Comparison of ENCODE assay signal across 18 cellular contexts in genomic region chr14:64826845-64827244, GRCh38. TPM values are rescaled to one million over a fixed set of nuclear protein-coding genes. Genes with fewer than 3 reads are reported as not detected.
DNase-seq lines count a peak whose midpoint lies in the region; ATAC-seq, FAIRE-seq and TF ChIP-seq lines count a peak whose summit lies in the region.
"Had no signal": no experiment of that assay in that cellular context is flagged by ENCODE, and none has a peak within 500 bp of the region (broad histone marks: within the 10 kb centered on the region; RNA-seq: fewer than 3 reads in every experiment).

No MANE protein-coding gene starts in this region.

- H3K4me1 ChIP-seq in naive thymus-derived CD4-positive, alpha-beta T cell (ENCODE audit: control insufficient read depth in 2 of 2, insufficient read depth in 2 of 2, low read length in 2 of 2), result no peaks in the 10 kb centered on the region
- H3K4me1 ChIP-seq in kidney (ENCODE audit: control insufficient read depth in 1 of 2, insufficient read depth in 1 of 2, low read depth in 1 of 2, low read length in 2 of 2), result peaks cover 0 to 5% of the 10 kb centered on the region in 2 donors
- H3K4me1 ChIP-seq: Caco-2 had no signal

- no peaks in the 10 kb centered on the region for H3K36me3 Mint-ChIP-seq in HFFc6 (ENCODE audit: low read depth)
- H3K36me3 Mint-ChIP-seq in naive thymus-derived CD4-positive, alpha-beta T cell, result no peaks in the 10 kb centered on the region
- no peaks in the 10 kb centered on the region for H3K36me3 Mint-ChIP-seq in activated naive CD8-positive, alpha-beta T cell treated with anti-CD3 and anti-CD28 coated beads, Interleukin-2, amount 50 U/mL, for 24 hours (ENCODE audit: low read depth)
- H3K36me3 Mint-ChIP-seq: natural killer cell treated with Interleukin-12 subunit alpha and Interleukin-12 subunit beta and Interleukin-15 and Interleukin-18, amount 100 ng/mL, for 72 hours had no signal

- H3K9me3 ChIP-seq in naive thymus-derived CD4-positive, alpha-beta T cell (ENCODE audit: control insufficient read depth in 2 of 3, low read length in 3 of 3), result no peaks in the 10 kb centered on the region
- no peaks in the 10 kb centered on the region for H3K9me3 ChIP-seq in kidney (ENCODE audit: control insufficient read depth in 1 of 2, low read length in 2 of 2)
- H3K9me3 ChIP-seq: Caco-2, testis had no signal

- H3K9me3 Mint-ChIP-seq in HFFc6, result no peaks in the 10 kb centered on the region
- peaks cover 0 to 2% (median 0%) of the 10 kb centered on the region in 11 donors for H3K9me3 Mint-ChIP-seq in naive thymus-derived CD4-positive, alpha-beta T cell
- H3K9me3 Mint-ChIP-seq in activated naive CD8-positive, alpha-beta T cell treated with anti-CD3 and anti-CD28 coated beads, Interleukin-2, amount 50 U/mL, for 24 hours, result no peaks in the 10 kb centered on the region
- H3K9me3 Mint-ChIP-seq: natural killer cell treated with Interleukin-12 subunit alpha and Interleukin-12 subunit beta and Interleukin-15 and Interleukin-18, amount 100 ng/mL, for 72 hours had no signal

- peak overlapping the region; percentile 46; the same call in 1 of the 2 replicates for H3K27ac Mint-ChIP-seq in HFFc6
- H3K27ac Mint-ChIP-seq in naive thymus-derived CD4-positive, alpha-beta T cell, result no peak overlapping the region
- no peak overlapping the region for H3K27ac Mint-ChIP-seq in activated naive CD8-positive, alpha-beta T cell treated with anti-CD3 and anti-CD28 coated beads, Interleukin-2, amount 50 U/mL, for 24 hours
- H3K27ac Mint-ChIP-seq: natural killer cell treated with Interleukin-12 subunit alpha and Interleukin-12 subunit beta and Interleukin-15 and Interleukin-18, amount 100 ng/mL, for 72 hours had no signal

- intact Hi-C loops in naive thymus-derived CD4-positive, alpha-beta T cell (cut with micrococcal nuclease), result no loop called here
- intact Hi-C loops in kidney (cut with DNase I), result no loop called here

- H3K27ac ChIP-seq in naive thymus-derived CD4-positive, alpha-beta T cell (ENCODE audit: low read depth, low read length), result no peak overlapping the region
- H3K27ac ChIP-seq in kidney (ENCODE audit: low read depth in 2 of 2, low read length in 2 of 2), result no peak overlapping the region
- H3K27ac ChIP-seq: PC-9, testis had no signal

- no peak for FAIRE-seq in kidney (lab: Jason Lieb, UNC)
- FAIRE-seq: keratinocyte had no signal

- H3K4me3 ChIP-seq in naive thymus-derived CD4-positive, alpha-beta T cell (ENCODE audit: low read length), result no peak overlapping the region
- no peak overlapping the region for H3K4me3 ChIP-seq in kidney (ENCODE audit: low read length in 2 of 2)
- H3K4me3 ChIP-seq: PC-9, testis had no signal

- TF ChIP-seq CTCF in HFFc6 (IDR thresholded peaks at IDR 0.05) (no peak), kidney (IDR thresholded peaks at IDR 0.05; ENCODE audit: borderline replicate concordance, extremely low read depth, insufficient read depth) (no peak)

- ATAC-seq in naive thymus-derived CD4-positive, alpha-beta T cell, result peak; percentile 52
- ATAC-seq in activated naive CD8-positive, alpha-beta T cell treated with anti-CD3 and anti-CD28 coated beads, Interleukin-2, amount 50 U/mL, for 24 hours, result no peak
- ATAC-seq: natural killer cell treated with Interleukin-12 subunit alpha and Interleukin-12 subunit beta and Interleukin-15 and Interleukin-18, amount 100 ng/mL, for 72 hours had no signal

- no peak overlapping the region for H3K4me3 Mint-ChIP-seq in HFFc6
- H3K4me3 Mint-ChIP-seq in naive thymus-derived CD4-positive, alpha-beta T cell, result no peak overlapping the region
- no peak overlapping the region for H3K4me3 Mint-ChIP-seq in activated naive CD8-positive, alpha-beta T cell treated with anti-CD3 and anti-CD28 coated beads, Interleukin-2, amount 50 U/mL, for 24 hours
- H3K4me3 Mint-ChIP-seq: natural killer cell treated with Interleukin-12 subunit alpha and Interleukin-12 subunit beta and Interleukin-15 and Interleukin-18, amount 100 ng/mL, for 72 hours had no signal

- no peak overlapping the region for H3K9ac ChIP-seq in kidney (ENCODE audit: low read length in 2 of 2)

- DNase-seq in HFFc6 (no peak), NOMO-1 (lab: John Stamatoyannopoulos, UW; ENCODE audit: unreplicated experiment in 2 of 2) (peak; percentile 89 to 93), amniotic epithelial cell (ENCODE audit: low read depth) (peak; percentile 89), Kasumi-1 (lab: John Stamatoyannopoulos, UW) (no peak), kidney (no peak)
- no peak for DNase-seq in naive thymus-derived CD4-positive, alpha-beta T cell
- DNase-seq in activated naive CD8-positive, alpha-beta T cell treated with anti-CD3 and anti-CD28 coated beads, Interleukin-2, amount 50 U/mL, for 24 hours, result no peak
- DNase-seq in stimulated activated CD4-positive, alpha-beta T cell treated with anti-CD3 and anti-CD28 coated beads, Interleukin-4, amount 100 ng/mL, for 24 hours, result no peak
- DNase-seq: activated CD4-positive, alpha-beta T cell treated with anti-CD3 and anti-CD28 coated beads for 48 hours; activated CD8-positive, alpha-beta memory T cell treated with anti-CD3 and anti-CD28 coated beads, Interleukin-2, amount 50 U/mL, for 4 hours; activated gamma-delta T cell; Caco-2; mesendoderm; PC-9; T1000; testis had no signal

- peaks cover 42% of the 10 kb centered on the region for H3K4me1 Mint-ChIP-seq in HFFc6 (ENCODE audit: low read depth)
- H3K4me1 Mint-ChIP-seq in naive thymus-derived CD4-positive, alpha-beta T cell, result peaks cover 0 to 9% (median 5%) of the 10 kb centered on the region in 7 donors
- H3K4me1 Mint-ChIP-seq in activated naive CD8-positive, alpha-beta T cell treated with anti-CD3 and anti-CD28 coated beads, Interleukin-2, amount 50 U/mL, for 24 hours, result no peaks in the 10 kb centered on the region

- H3K27me3 ChIP-seq in naive thymus-derived CD4-positive, alpha-beta T cell (ENCODE audit: control insufficient read depth in 2 of 2, insufficient read depth in 2 of 2, low read length in 2 of 2), result peaks cover 0 to 4% of the 10 kb centered on the region in 2 donors
- H3K27me3 ChIP-seq: testis had no signal

- CTCF ChIA-PET in naive thymus-derived CD4-positive, alpha-beta T cell (lab: Charles Lee), result interaction anchor here (8.8 kb wide), 1 partner anchor 64 kb away, joined by 141 read pairs; no protein-coding TSS in a partner anchor

- peaks cover 4% of the 10 kb centered on the region for H3K27me3 Mint-ChIP-seq in HFFc6 (ENCODE audit: insufficient read depth)
- H3K27me3 Mint-ChIP-seq in naive thymus-derived CD4-positive, alpha-beta T cell, result peaks cover 0 to 39% (median 6%) of the 10 kb centered on the region in 5 donors
- peaks cover 8% of the 10 kb centered on the region for H3K27me3 Mint-ChIP-seq in activated naive CD8-positive, alpha-beta T cell treated with anti-CD3 and anti-CD28 coated beads, Interleukin-2, amount 50 U/mL, for 24 hours

- H3K36me3 ChIP-seq in naive thymus-derived CD4-positive, alpha-beta T cell (ENCODE audit: control insufficient read depth in 2 of 3, insufficient read depth in 3 of 3, low read length in 3 of 3), result no peaks in the 10 kb centered on the region
- H3K36me3 ChIP-seq in kidney (ENCODE audit: control insufficient read depth in 1 of 2, insufficient read depth in 2 of 2, low read length in 2 of 2), result no peaks in the 10 kb centered on the region

- POLR2A ChIA-PET in naive thymus-derived CD4-positive, alpha-beta T cell (lab: Charles Lee), result no interaction called here

RNA-seq across cellular contexts. Expression of gene SPTB, which starts 52.9 kb away (rescaled TPM):
- 1 to 10 TPM in 1 of 6 experiments, under 1 TPM in 5; 0.58 to 1.1 (median 0.72) TPM for total RNA-seq in HFFc6 (2021; fragmentation: NEBNext Ultra II Directional; extraction: Animal tissue kit (Norgen Biotek cat#: 25700))
- under 1 TPM in 3 of 5 experiments, not detected in 2; 0.05 to 0.12 (median 0.05) TPM for total RNA-seq in naive thymus-derived CD4-positive, alpha-beta T cell
- polyA plus RNA-seq in naive thymus-derived CD4-positive, alpha-beta T cell, result not detected
- 1.7 TPM for total RNA-seq in kidney
- polyA plus RNA-seq in kidney (ENCODE audit: insufficient read depth, low read depth, low replicate concordance), result 2.2 TPM
- polyA plus RNA-seq: keratinocyte had no signal

Comparison
In these comparisons a context has a peak if more than half of its experiments do, and no peak if none do; other contexts are left out.
1. DNase-seq: peak in NOMO-1 (2 of 2) and amniotic epithelial cell (single experiment); none in HFFc6 (single experiment), naive thymus-derived CD4-positive, alpha-beta T cell (0 of 9), Kasumi-1 (0 of 2), kidney (single experiment), activated naive CD8-positive, alpha-beta T cell treated with anti-CD3 and anti-CD28 coated beads, Interleukin-2, amount 50 U/mL, for 24 hours (single experiment) and stimulated activated CD4-positive, alpha-beta T cell treated with anti-CD3 and anti-CD28 coated beads, Interleukin-4, amount 100 ng/mL, for 24 hours (single experiment).